ENCODE assay signal across 17 cellular contexts in genomic region chr10:46302765-46303352, GRCh38. TPM values are rescaled to one million over a fixed set of nuclear protein-coding genes. Genes with fewer than 3 reads are reported as not detected.
DNase-seq lines count a peak whose midpoint lies in the region; ATAC-seq and TF ChIP-seq lines count a peak whose summit lies in the region.
"Not testable (repeated sequence)": the region's sequence is repeated elsewhere in the genome, so short reads cannot be mapped to it uniquely, and the experiment has no call there.
"Had no signal": no experiment of that assay in that cellular context is flagged by ENCODE, and none has a peak within 500 bp of the region (broad histone marks: within the 10 kb centered on the region; RNA-seq: fewer than 3 reads in every experiment).

No MANE protein-coding gene starts in this region.

- H3K4me1 Mint-ChIP-seq in activated CD4-positive, alpha-beta T cell treated with anti-CD3 and anti-CD28 coated beads, Interleukin-2, amount 10 ng/mL, durations not matched to agents 7 days and 5 days, result peaks cover 25% of the 10 kb centered on the region
- H3K4me1 Mint-ChIP-seq in type B pancreatic cell (ENCODE audit: unreplicated experiment), result not testable (repeated sequence)

- not testable (repeated sequence) for H3K36me3 Mint-ChIP-seq in activated CD4-positive, alpha-beta T cell treated with anti-CD3 and anti-CD28 coated beads, Interleukin-2, amount 10 ng/mL, durations not matched to agents 7 days and 5 days (ENCODE audit: low read depth); type B pancreatic cell

- WGBS in sigmoid colon, 2 donors, result 89 to 95% methylated on average over 5 of the region's 5 CpGs
- 79 to 90% (median 87%) methylated on average over 4 to 5 of the region's 5 CpGs for WGBS in stomach, 5 donors

- not testable (repeated sequence) for H3K9me3 ChIP-seq in sigmoid colon, stomach

- not testable (repeated sequence) for TF ChIP-seq CTCF in coronary artery (IDR thresholded peaks at IDR 0.05); sigmoid colon (IDR thresholded peaks at IDR 0.05); stomach (IDR thresholded peaks at IDR 0.05); type B pancreatic cell (conservative IDR thresholded peaks at IDR 0.05)

- intact Hi-C loops in sigmoid colon (cut with DNase I); stomach (cut with DNase I; ENCODE audit: low total_unique reads): not testable (repeated sequence)

- CTCF ChIA-PET in activated CD4-positive, alpha-beta T cell treated with anti-CD3 and anti-CD28 coated beads, Interleukin-2, amount 10 ng/mL, durations not matched to agents 7 days and 5 days (lab: Charles Lee), result not testable (repeated sequence)

- H3K4me1 ChIP-seq in sigmoid colon, stomach: not testable (repeated sequence)

- H3K4me3 Mint-ChIP-seq in activated CD4-positive, alpha-beta T cell treated with anti-CD3 and anti-CD28 coated beads, Interleukin-2, amount 10 ng/mL, durations not matched to agents 7 days and 5 days; type B pancreatic cell: not testable (repeated sequence)

- not testable (repeated sequence) for H3K9me3 Mint-ChIP-seq in activated CD4-positive, alpha-beta T cell treated with anti-CD3 and anti-CD28 coated beads, Interleukin-2, amount 10 ng/mL, durations not matched to agents 7 days and 5 days; type B pancreatic cell

- H3K27me3 Mint-ChIP-seq in activated CD4-positive, alpha-beta T cell treated with anti-CD3 and anti-CD28 coated beads, Interleukin-2, amount 10 ng/mL, durations not matched to agents 7 days and 5 days; type B pancreatic cell: not testable (repeated sequence)

- not testable (repeated sequence) for H3K4me3 ChIP-seq in coronary artery, sigmoid colon, stomach

- not testable (repeated sequence) for H3K27ac ChIP-seq in coronary artery, sigmoid colon, stomach

- POLR2A ChIA-PET in activated CD4-positive, alpha-beta T cell treated with anti-CD3 and anti-CD28 coated beads, Interleukin-2, amount 10 ng/mL, durations not matched to agents 7 days and 5 days (lab: Charles Lee), result not testable (repeated sequence)

- not testable (repeated sequence) for H3K27me3 ChIP-seq in sigmoid colon, stomach

- not testable (repeated sequence) for H3K36me3 ChIP-seq in sigmoid colon, stomach

- TF ChIP-seq POLR2A in sigmoid colon (IDR thresholded peaks at IDR 0.05); stomach (IDR thresholded peaks at IDR 0.05): not testable (repeated sequence)

- H3K27ac Mint-ChIP-seq in activated CD4-positive, alpha-beta T cell treated with anti-CD3 and anti-CD28 coated beads, Interleukin-2, amount 10 ng/mL, durations not matched to agents 7 days and 5 days, result peak overlapping the region; percentile 15
- H3K27ac Mint-ChIP-seq in type B pancreatic cell, result not testable (repeated sequence)

- not testable (repeated sequence) for TF ChIP-seq EP300 in sigmoid colon (IDR thresholded peaks at IDR 0.05); stomach (IDR thresholded peaks at IDR 0.05)

- not testable (repeated sequence) for ATAC-seq in left lobe of liver

- DNase-seq in activated CD4-positive, alpha-beta T cell treated with anti-CD3 and anti-CD28 coated beads, Interleukin-2, amount 10 ng/mL, durations not matched to agents 7 days and 5 days, result not testable (repeated sequence)
- DNase-seq in activated naive CD4-positive, alpha-beta T cell treated with Interleukin-2 at 50 U/mL for 16 hours, result peak; percentile 1
- DNase-seq in coronary artery (ENCODE audit: low spot score) (peak; percentile 62), left lobe of liver (ENCODE audit: low spot score) (peak; percentile 38), mesenteric fat pad (ENCODE audit: low spot score) (peak; percentile 74), sigmoid colon (peak; percentile 40), stomach (peak; percentile 22), type B pancreatic cell (ENCODE audit: extremely low spot score, unreplicated experiment) (peak; percentile 52)

RNA-seq across cellular contexts. Expression of gene ANTXRL, which starts 16.1 kb away (rescaled TPM):
- total RNA-seq in activated CD4-positive, alpha-beta T cell treated with anti-CD3 and anti-CD28 coated beads, Interleukin-2, amount 10 ng/mL, durations not matched to agents 7 days and 5 days, result under 1 TPM; 0.52 to 0.57 TPM
- total RNA-seq in left lobe of liver (not detected), mesenteric fat pad (not detected), sigmoid colon (not detected), stomach (not detected), type B pancreatic cell (ENCODE audit: low replicate concordance) (not detected in 2 replicates)
- polyA plus RNA-seq in sigmoid colon (not detected), stomach (not detected)
- total RNA-seq: A673; CD4-positive, alpha-beta memory T cell; CD4-positive, CD25-positive, alpha-beta regulatory T cell; CD8-positive, alpha-beta memory T cell; Daoy; G401; GM12878 had no signal
- polyA plus RNA-seq: AG04450; CD14-positive monocyte; CD4-positive, alpha-beta memory T cell; CD8-positive, alpha-beta memory T cell; GM12878 had no signal
